Comparison of ENCODE assay signal across 25 cellular contexts in the genomic region with DNA sequence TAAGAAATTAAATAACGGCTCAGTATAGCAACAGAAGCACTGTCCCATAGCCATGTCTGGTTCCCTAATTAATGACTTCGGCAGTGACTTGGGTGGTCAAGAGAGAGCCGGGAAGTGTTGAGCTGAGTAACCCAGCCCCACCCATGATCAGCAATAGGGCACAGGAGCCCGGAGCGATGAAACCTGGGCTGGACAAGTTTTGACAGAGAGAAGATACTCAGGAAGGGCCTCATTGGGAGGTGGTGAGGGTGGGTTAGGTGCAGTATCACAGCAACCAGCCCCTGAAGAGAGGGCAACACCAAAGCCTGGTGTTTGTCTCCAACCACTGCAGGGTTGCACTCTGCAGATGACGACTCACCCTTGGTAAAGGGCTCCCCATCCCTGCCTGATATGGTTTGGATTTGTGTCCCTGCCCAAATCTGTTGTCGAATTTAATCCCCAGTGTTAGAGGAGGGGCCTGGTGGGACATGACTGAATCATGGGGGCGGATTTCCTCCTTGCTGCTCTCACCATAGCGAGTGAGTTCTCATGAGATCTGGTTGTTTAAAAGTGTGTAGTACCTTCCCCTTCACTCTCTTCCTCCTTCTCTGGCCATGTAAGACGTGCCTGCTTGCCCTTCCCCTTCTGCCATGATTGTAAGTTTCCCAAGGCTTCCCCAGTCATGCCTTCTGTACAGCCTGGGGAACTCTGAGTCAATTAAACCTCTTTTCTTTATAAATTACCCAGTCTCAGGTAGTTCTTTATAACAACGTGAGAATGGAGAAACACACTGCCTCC.
A peak's percentile ranks its signal among the peaks of the same experiment; 100 is the strongest.
DNase-seq lines count a peak whose midpoint lies in the region; ATAC-seq, FAIRE-seq and TF ChIP-seq lines count a peak whose summit lies in the region.
"Had no signal": no experiment of that assay in that cellular context is flagged by ENCODE, and none has a peak within 500 bp of the region (broad histone marks: within the 10 kb centered on the region; RNA-seq: fewer than 3 reads in every experiment).

No MANE protein-coding gene starts in this region.

- peaks cover 10 to 24% of the 10 kb centered on the region in 2 donors for H3K36me3 Mint-ChIP-seq in CD14-positive monocyte
- H3K36me3 Mint-ChIP-seq in astrocyte (ENCODE audit: low read depth, unreplicated experiment), result peaks cover 3% of the 10 kb centered on the region
- no peaks in the 10 kb centered on the region for H3K36me3 Mint-ChIP-seq in type B pancreatic cell
- no peaks in the 10 kb centered on the region for H3K36me3 Mint-ChIP-seq in progenitor cell of endocrine pancreas (ENCODE audit: insufficient read depth)

- H3K27me3 Mint-ChIP-seq in CD14-positive monocyte (ENCODE audit: low read depth in 3 of 3), result peaks cover 0 to 13% (median 3%) of the 10 kb centered on the region in 3 donors
- H3K27me3 Mint-ChIP-seq in astrocyte (ENCODE audit: low read depth, unreplicated experiment), result no peaks in the 10 kb centered on the region
- no peaks in the 10 kb centered on the region for H3K27me3 Mint-ChIP-seq in type B pancreatic cell
- H3K27me3 Mint-ChIP-seq in progenitor cell of endocrine pancreas, result peaks cover 3% of the 10 kb centered on the region
- H3K27me3 Mint-ChIP-seq: B cell; CD4-positive, alpha-beta T cell had no signal

- no peak overlapping the region for H3K9ac ChIP-seq in astrocyte (ENCODE audit: low read length)

- no peaks in the 10 kb centered on the region for H3K79me2 ChIP-seq in astrocyte (ENCODE audit: insufficient read depth, low read length)

- H4K20me1 ChIP-seq in astrocyte (ENCODE audit: insufficient read depth, low read length), result no peaks in the 10 kb centered on the region

- TF ChIP-seq CTCF in CD14-positive monocyte (IDR thresholded peaks at IDR 0.05) (no peak), astrocyte (IDR thresholded peaks at IDR 0.05; ENCODE audit: insufficient read depth, low read depth, low read length) (no peak), type B pancreatic cell (conservative IDR thresholded peaks at IDR 0.05) (no peak), progenitor cell of endocrine pancreas (IDR thresholded peaks at IDR 0.05; ENCODE audit: unreplicated experiment) (no peak)

- DNase-seq in CD14-positive monocyte (ENCODE audit: low spot score) (no peak), astrocyte (ENCODE audit: low read depth) (no peak), type B pancreatic cell (ENCODE audit: extremely low spot score, unreplicated experiment) (no peak), progenitor cell of endocrine pancreas (ENCODE audit: low spot score, unreplicated experiment) (no peak), NCI-H2107 (lab: John Stamatoyannopoulos, UW) (no peak)
- DNase-seq: Caco-2; CD4-positive, alpha-beta T cell; DMS 273 treated with DMSO at 0.1 percent for 48 hours; DND-41; H9; KG1; NCI-H1092 treated with DMSO at 0.1 percent for 48 hours; NCI-H146; NCI-H2029; NCI-H226; NCI-H524; SW 1271 had no signal

- intact Hi-C loops in CD14-positive monocyte (cut with micrococcal nuclease), result loop anchor here in 1 of 2 donors (10.0 kb wide), 3 partner anchors 68 to 152 kb away; partner anchors contain the start of genes MAP1LC3B2 and MED13L

- no peaks in the 10 kb centered on the region for H3K36me3 ChIP-seq in astrocyte (ENCODE audit: insufficient read depth, low read length)

- no peak overlapping the region for H3K4me2 ChIP-seq in astrocyte (ENCODE audit: low read length)

- H3K4me3 Mint-ChIP-seq in CD14-positive monocyte (no peak overlapping the region), astrocyte (ENCODE audit: unreplicated experiment) (no peak overlapping the region), type B pancreatic cell (peak overlapping the region; percentile 24), progenitor cell of endocrine pancreas (ENCODE audit: low read depth) (no peak overlapping the region)
- H3K4me3 Mint-ChIP-seq: B cell; CD4-positive, alpha-beta T cell; H9 had no signal

- peak overlapping the region in 6 of 7 donors; percentile 24 to 96 (median 88) for H3K27ac Mint-ChIP-seq in CD14-positive monocyte
- H3K27ac Mint-ChIP-seq in astrocyte (ENCODE audit: unreplicated experiment), result peak overlapping the region; percentile 12
- H3K27ac Mint-ChIP-seq in type B pancreatic cell, result peak overlapping the region; percentile 20
- H3K27ac Mint-ChIP-seq in progenitor cell of endocrine pancreas, result no peak overlapping the region
- H3K27ac Mint-ChIP-seq: B cell; CD4-positive, alpha-beta T cell; H9 had no signal

- no peak overlapping the region for H3K4me3 ChIP-seq in astrocyte (ENCODE audit: insufficient read depth, low read depth, low read length)
- H3K4me3 ChIP-seq: GM12878 had no signal

- peak; percentile 78 for ATAC-seq in esophagus mucosa
- ATAC-seq in GM19324 (IDR thresholded peaks at IDR 0.05; ENCODE audit: low FRiP score, unreplicated experiment), result no peak
- ATAC-seq: GM12878, HepG2, Right ventricle myocardium inferior had no signal

- H3K4me1 ChIP-seq in astrocyte (ENCODE audit: insufficient read depth, low read length), result no peaks in the 10 kb centered on the region

- H3K4me1 Mint-ChIP-seq in CD14-positive monocyte, result peaks cover 52% of the 10 kb centered on the region
- H3K4me1 Mint-ChIP-seq in astrocyte (ENCODE audit: low read depth, unreplicated experiment), result no peaks in the 10 kb centered on the region
- H3K4me1 Mint-ChIP-seq in type B pancreatic cell (ENCODE audit: unreplicated experiment), result peaks cover 16% of the 10 kb centered on the region
- H3K4me1 Mint-ChIP-seq in progenitor cell of endocrine pancreas (ENCODE audit: low read depth), result no peaks in the 10 kb centered on the region

- no peaks in the 10 kb centered on the region for H3K9me3 ChIP-seq in astrocyte (ENCODE audit: insufficient read depth, low read depth, low read length)
- H3K9me3 ChIP-seq: Caco-2 had no signal

- H2AFZ ChIP-seq in astrocyte (ENCODE audit: low read depth, low read length), result no peak overlapping the region

- H3K9me3 Mint-ChIP-seq in CD14-positive monocyte (peaks cover 31 to 44% (median 36%) of the 10 kb centered on the region in 7 donors), astrocyte (ENCODE audit: unreplicated experiment) (peaks cover 14% of the 10 kb centered on the region), type B pancreatic cell (peaks cover 22% of the 10 kb centered on the region), progenitor cell of endocrine pancreas (ENCODE audit: low read depth) (peaks cover 18% of the 10 kb centered on the region)

- no peak overlapping the region for H3K27ac ChIP-seq in astrocyte (ENCODE audit: low read depth, low read length)

- H3K27me3 ChIP-seq in astrocyte (ENCODE audit: insufficient read depth, low read length), result no peaks in the 10 kb centered on the region

- no peak for FAIRE-seq in astrocyte (lab: Jason Lieb, UNC)
- FAIRE-seq: A204.1, GM12878, HepG2, RCC 7860 had no signal
